In the genomic region with DNA sequence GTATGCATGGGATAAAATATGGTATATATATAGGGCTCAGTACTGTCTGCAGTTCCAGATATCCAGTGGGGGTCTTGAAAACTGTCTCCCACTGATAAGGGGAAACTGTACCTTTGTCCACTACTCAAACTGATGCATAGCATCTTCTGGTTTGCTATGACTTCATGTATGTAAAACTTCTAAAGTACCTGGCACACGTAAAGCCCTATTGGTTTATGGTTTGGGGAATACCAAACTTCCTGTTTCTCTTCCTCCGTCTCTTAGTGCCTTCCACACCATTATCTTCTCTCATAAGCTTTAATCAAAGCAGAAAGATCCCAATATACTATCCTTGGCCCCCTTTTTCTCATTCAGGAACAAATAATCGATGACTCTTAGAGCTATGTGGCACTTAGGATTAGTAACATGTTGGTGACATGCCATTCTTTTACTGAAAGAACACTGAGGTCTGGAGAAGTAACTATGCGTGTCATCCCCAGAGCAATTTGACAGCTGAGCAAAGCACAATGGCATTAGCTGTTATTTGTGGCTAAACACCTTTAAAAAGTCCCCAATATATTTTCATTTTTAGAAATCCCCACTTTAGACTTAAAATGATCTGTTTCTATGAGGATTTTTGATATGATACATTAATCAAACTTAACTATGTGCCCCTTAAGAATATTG, we compare ENCODE assay signal across 8 cellular contexts.
A peak's percentile ranks its signal among the peaks of the same experiment; 100 is the strongest.
DNase-seq lines count a peak whose midpoint lies in the region; ATAC-seq and TF ChIP-seq lines count a peak whose summit lies in the region.
"Not testable (repeated sequence)": the region's sequence is repeated elsewhere in the genome, so short reads cannot be mapped to it uniquely, and the experiment has no call there.

No MANE protein-coding gene starts in this region.

- not testable (repeated sequence) for H3K27me3 Mint-ChIP-seq in central memory CD8-positive, alpha-beta T cell

- H3K27ac Mint-ChIP-seq in central memory CD8-positive, alpha-beta T cell (ENCODE audit: low read depth): not testable (repeated sequence)

- H3K4me3 Mint-ChIP-seq in central memory CD8-positive, alpha-beta T cell: not testable (repeated sequence)

- TF ChIP-seq POLR2A in GM18505 (IDR thresholded peaks at IDR 0.05; ENCODE audit: borderline replicate concordance, extremely low read depth, insufficient read depth, insufficient read length): not testable (repeated sequence)

- H3K4me1 Mint-ChIP-seq in central memory CD8-positive, alpha-beta T cell: not testable (repeated sequence)

- not testable (repeated sequence) for DNase-seq in central memory CD8-positive, alpha-beta T cell (ENCODE audit: low spot score in 2 of 2)

- H3K36me3 Mint-ChIP-seq in central memory CD8-positive, alpha-beta T cell (ENCODE audit: insufficient read depth): not testable (repeated sequence)

- ATAC-seq in GM18505 (IDR thresholded peaks at IDR 0.05; ENCODE audit: unreplicated experiment): peak; percentile 55
- peak; percentile 73 for ATAC-seq in GM19023 (IDR thresholded peaks at IDR 0.05; ENCODE audit: unreplicated experiment)
- peak; percentile 42 for ATAC-seq in GM19467 (IDR thresholded peaks at IDR 0.05; ENCODE audit: unreplicated experiment)
- ATAC-seq in GM21723 (IDR thresholded peaks at IDR 0.05; ENCODE audit: unreplicated experiment): peak; percentile 66
- ATAC-seq in HG02870 (IDR thresholded peaks at IDR 0.05; ENCODE audit: unreplicated experiment): peak; percentile 44
- peak; percentile 49 for ATAC-seq in HG03097 (IDR thresholded peaks at IDR 0.05; ENCODE audit: low FRiP score, unreplicated experiment)
- ATAC-seq in HG03457 (IDR thresholded peaks at IDR 0.05; ENCODE audit: unreplicated experiment): peak; percentile 68
- ATAC-seq in central memory CD8-positive, alpha-beta T cell (replicated peaks; ENCODE audit: extremely low read depth, poor library complexity, severe bottlenecking): peak; percentile 40

- H3K9me3 Mint-ChIP-seq in central memory CD8-positive, alpha-beta T cell: not testable (repeated sequence)
